In the genomic region with DNA sequence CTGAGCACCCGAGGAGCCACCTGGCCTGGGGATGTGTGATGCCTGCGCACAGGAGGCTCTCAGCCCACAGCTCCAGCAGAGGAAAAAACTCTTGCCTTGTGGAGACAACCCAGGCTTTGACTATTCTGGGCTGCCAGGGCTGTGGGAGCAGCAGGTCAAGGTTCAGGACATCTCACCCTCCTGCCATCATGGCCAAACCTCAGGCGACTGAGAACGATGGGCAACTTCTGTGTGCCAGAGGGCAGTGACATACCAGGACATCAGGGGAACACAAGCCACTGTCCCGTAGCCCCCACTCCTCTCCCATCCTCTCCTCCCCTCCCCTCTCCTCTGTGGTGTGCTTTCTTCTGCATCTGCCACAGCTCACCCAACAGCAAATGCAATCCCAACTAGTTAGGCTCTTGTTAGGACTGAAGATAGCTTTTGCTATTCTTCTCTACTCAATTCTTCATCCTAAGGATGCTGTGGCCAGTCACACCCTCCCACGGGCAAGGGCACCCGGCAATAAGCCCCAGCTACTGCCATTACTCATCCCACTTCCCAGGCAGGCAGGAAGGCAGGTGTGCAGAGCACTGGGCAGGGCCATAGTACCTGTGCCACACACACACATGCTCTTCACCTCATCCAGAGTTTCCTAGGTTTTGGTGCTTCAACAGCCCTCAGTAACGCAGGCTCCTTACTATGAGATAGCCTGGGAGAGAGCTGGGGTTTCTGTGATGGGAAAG, we compare ENCODE assay signal across 8 cellular contexts. TPM values are rescaled to one million over a fixed set of nuclear protein-coding genes. Genes with fewer than 3 reads are reported as not detected.
A peak's percentile ranks its signal among the peaks of the same experiment; 100 is the strongest.
DNase-seq lines count a peak whose midpoint lies in the region; TF ChIP-seq lines count a peak whose summit lies in the region.
"Had no signal": no experiment of that assay in that cellular context is flagged by ENCODE, and none has a peak within 500 bp of the region (broad histone marks: within the 10 kb centered on the region; RNA-seq: fewer than 3 reads in every experiment).

No MANE protein-coding gene starts in this region.

- H3K27me3 ChIP-seq in Loucy (ENCODE audit: insufficient read depth, low read length, poor library complexity, severe bottlenecking): no peaks in the 10 kb centered on the region
- no peaks in the 10 kb centered on the region for H3K27me3 ChIP-seq in effector memory CD4-positive, alpha-beta T cell (replicated peaks; ENCODE audit: control insufficient read depth, insufficient read depth, low read length, poor library complexity, severe bottlenecking)
- no peaks in the 10 kb centered on the region for H3K27me3 ChIP-seq in trophoblast cell (ENCODE audit: insufficient read depth, low read length)

- H3K18ac ChIP-seq in trophoblast cell (ENCODE audit: low read length): no peak overlapping the region

- H4K8ac ChIP-seq in trophoblast cell (ENCODE audit: low read depth, low read length): no peak overlapping the region

- peak overlapping the region; percentile 57 for H3K9ac ChIP-seq in Loucy (ENCODE audit: low read depth, low read length, poor library complexity, severe bottlenecking)
- no peak overlapping the region for H3K9ac ChIP-seq in trophoblast cell (ENCODE audit: low read length)

- no peak overlapping the region for H2BK120ac ChIP-seq in trophoblast cell (ENCODE audit: insufficient read depth, low read length, poor library complexity)

- DNase-seq in COLO668 (lab: John Stamatoyannopoulos, UW; ENCODE audit: unreplicated experiment) (peak; percentile 68), trophoblast cell (no peak), GM19240 (ENCODE audit: insufficient read length, low spot score) (no peak), GM13976 (ENCODE audit: low spot score) (no peak), NCI-H1694 (lab: John Stamatoyannopoulos, UW) (no peak)
- no peak for DNase-seq in effector memory CD4-positive, alpha-beta T cell
- DNase-seq: NCI-H1092 treated with DMSO at 0.1 percent for 48 hours had no signal

- H3K4me1 ChIP-seq in Loucy (ENCODE audit: insufficient read depth, low read length, poor library complexity, severe bottlenecking): peaks cover 54% of the 10 kb centered on the region
- peaks cover 80% of the 10 kb centered on the region for H3K4me1 ChIP-seq in effector memory CD4-positive, alpha-beta T cell (ENCODE audit: control insufficient read depth, insufficient read depth, low read length, poor library complexity, severe bottlenecking)
- H3K4me1 ChIP-seq in trophoblast cell (ENCODE audit: control insufficient read depth in 1 of 2, insufficient read depth in 2 of 2, low read length in 2 of 2): peaks cover 18% of the 10 kb centered on the region in 2 experiments

- H2AFZ ChIP-seq in Loucy (ENCODE audit: low read length): no peak overlapping the region
- H2AFZ ChIP-seq in trophoblast cell (ENCODE audit: insufficient read depth, low read length, poor library complexity): no peak overlapping the region

- peaks cover 49% of the 10 kb centered on the region for H4K20me1 ChIP-seq in Loucy (ENCODE audit: insufficient read depth, low read length, poor library complexity, severe bottlenecking)

- H3K4me2 ChIP-seq in Loucy (ENCODE audit: low read depth, low read length, poor library complexity, severe bottlenecking) (peak overlapping the region; percentile 67), trophoblast cell (ENCODE audit: low read length) (no peak overlapping the region)

- no peak overlapping the region for H2AK5ac ChIP-seq in trophoblast cell (ENCODE audit: low read length)

- H3K4ac ChIP-seq in trophoblast cell (ENCODE audit: low read depth, low read length): peak overlapping the region; percentile 18

- no peaks in the 10 kb centered on the region; the same call in 1 of the 2 replicates for H3F3A ChIP-seq in Loucy (ENCODE audit: low read depth)

- H2BK5ac ChIP-seq in trophoblast cell (ENCODE audit: low read depth, low read length, poor library complexity): no peak overlapping the region

- WGBS in trophoblast cell (ENCODE audit: extremely low coverage, insufficient coverage, insufficient read length): no CpG with 5 or more reads among the region's 8 CpGs

- no peaks in the 10 kb centered on the region for H3K9me2 ChIP-seq in Loucy (replicated peaks; ENCODE audit: low read depth, low read length)

- H3K79me2 ChIP-seq in Loucy (ENCODE audit: insufficient read depth, low read length) (peaks cover 100% of the 10 kb centered on the region), trophoblast cell (ENCODE audit: control insufficient read depth, insufficient read depth, low read length, poor library complexity) (peaks cover 9% of the 10 kb centered on the region)

- no peak overlapping the region for H4K12ac ChIP-seq in trophoblast cell (ENCODE audit: low read depth, low read length)

- no peak overlapping the region for H4K91ac ChIP-seq in trophoblast cell (ENCODE audit: low read depth, low read length)

- H3K79me1 ChIP-seq in trophoblast cell (ENCODE audit: low read length): peaks cover 2% of the 10 kb centered on the region

- H3K36me3 ChIP-seq in Loucy (ENCODE audit: insufficient read depth, low read length): no peaks in the 10 kb centered on the region
- no peaks in the 10 kb centered on the region for H3K36me3 ChIP-seq in effector memory CD4-positive, alpha-beta T cell (ENCODE audit: control insufficient read depth, insufficient read depth, low read length)
- H3K36me3 ChIP-seq in trophoblast cell (ENCODE audit: control insufficient read depth in 1 of 2, insufficient read depth in 2 of 2, low read length in 2 of 2): peaks cover 0 to 3% of the 10 kb centered on the region in 2 experiments

- H3K14ac ChIP-seq in trophoblast cell (ENCODE audit: low read length): no peak overlapping the region

- no peak overlapping the region for H3K4me3 ChIP-seq in Loucy (ENCODE audit: low read length, poor library complexity, severe bottlenecking)
- H3K4me3 ChIP-seq in effector memory CD4-positive, alpha-beta T cell (ENCODE audit: insufficient read depth, low read depth, low read length, poor library complexity, severe bottlenecking): no peak overlapping the region
- no peak overlapping the region for H3K4me3 ChIP-seq in trophoblast cell (ENCODE audit: low read depth, low read length)

- H3K9me3 ChIP-seq in Loucy (ENCODE audit: insufficient read depth, low read depth, low read length): no peaks in the 10 kb centered on the region
- H3K9me3 ChIP-seq in effector memory CD4-positive, alpha-beta T cell (ENCODE audit: control insufficient read depth, low read length): no peaks in the 10 kb centered on the region
- H3K9me3 ChIP-seq in trophoblast cell (ENCODE audit: insufficient read depth, low read depth, low read length): no peaks in the 10 kb centered on the region

- no peak for TF ChIP-seq CTCF in Loucy (conservative IDR thresholded peaks at IDR 0.05; ENCODE audit: low read length)
- TF ChIP-seq CTCF in GM13976 (IDR thresholded peaks at IDR 0.05; ENCODE audit: borderline replicate concordance, control extremely low read depth, extremely low read depth, insufficient read depth, missing control alignments): no peak

- H3K23ac ChIP-seq in trophoblast cell (ENCODE audit: low read length): no peak overlapping the region

- H3K27ac ChIP-seq in effector memory CD4-positive, alpha-beta T cell (ENCODE audit: insufficient read depth, low read length, poor library complexity, severe bottlenecking): peak overlapping the region; percentile 66
- no peak overlapping the region for H3K27ac ChIP-seq in trophoblast cell (ENCODE audit: low read depth, low read length)

- no peak overlapping the region for H2BK12ac ChIP-seq in trophoblast cell (ENCODE audit: low read length)

- in situ Hi-C loops in GM13976 (cut with MboI; ENCODE audit: low sequenced_read_pairs, unreplicated experiment): no loop called here

RNA-seq across cellular contexts. Expression of a gene that starts 16.8 kb away (rescaled TPM):
- 26.7 and 26.8 TPM in 2 replicates for polyA plus RNA-seq in trophoblast cell (2013)

RNA-seq across cellular contexts. Expression of a gene that starts 38.3 kb away (rescaled TPM):
- 152 and 154 TPM in 2 replicates for polyA plus RNA-seq in trophoblast cell (2013)

RNA-seq across cellular contexts. Expression of a gene that starts 52.6 kb away (rescaled TPM):
- polyA plus RNA-seq in trophoblast cell (2013): 112 and 120 TPM in 2 replicates
